ENCODE assay signal across 18 cellular contexts in genomic region chr16:8708546-8708945, GRCh38. TPM values are rescaled to one million over a fixed set of nuclear protein-coding genes. Genes with fewer than 3 reads are reported as not detected.
DNase-seq lines count a peak whose midpoint lies in the region; ATAC-seq lines count a peak whose summit lies in the region.
"Had no signal": no experiment of that assay in that cellular context is flagged by ENCODE, and none has a peak within 500 bp of the region (broad histone marks: within the 10 kb centered on the region; RNA-seq: fewer than 3 reads in every experiment).

No MANE protein-coding gene starts in this region.

- DNase-seq in DMS 273 (lab: John Stamatoyannopoulos, UW; ENCODE audit: unreplicated experiment) (peak; percentile 61), DMS 273 treated with DMSO at 0.1 percent for 48 hours (lab: John Stamatoyannopoulos, UW) (no peak), G401 (ENCODE audit: low spot score) (peak; percentile 89), NCI-H2171 (lab: John Stamatoyannopoulos, UW) (peak; percentile 4), NCI-H345 treated with DMSO at 0.1 percent for 48 hours (lab: John Stamatoyannopoulos, UW; ENCODE audit: unreplicated experiment) (peak; percentile 31), DMS53 treated with DMSO at 0.1 percent for 48 hours (lab: John Stamatoyannopoulos, UW; ENCODE audit: unreplicated experiment) (no peak)
- no peak for DNase-seq in activated T-helper 1 cell treated with anti-CD3 and anti-CD28 coated beads, Interleukin-12 subunit alpha, Interleukin-12 subunit beta, Interleukin-2, Interleukin-4 antibody, amounts not matched to agents 30 ng/mL and 10 ng/mL and 1 ng/mL, durations not matched to agents 14 hours and 24 hours and 36 hours (ENCODE audit: low spot score)
- DNase-seq: AML-193; BE2C; Calu3; CD4-positive, alpha-beta T cell; CD8-positive, alpha-beta memory T cell; COR-L47; DMS79 treated with DMSO at 0.1 percent for 48 hours; GOT3; HFFc6 had no signal

- intact Hi-C loops in activated T-helper 1 cell treated with anti-CD3 and anti-CD28 coated beads, Interleukin-12 subunit alpha, Interleukin-12 subunit beta, Interleukin-2, Interleukin-4 antibody, amounts not matched to agents 30 ng/mL and 10 ng/mL and 1 ng/mL, durations not matched to agents 14 hours and 24 hours and 36 hours (cut with micrococcal nuclease), result no loop called here

- no peaks in the 10 kb centered on the region for H3K9me3 Mint-ChIP-seq in activated T-helper 1 cell treated with anti-CD3 and anti-CD28 coated beads, Interleukin-12 subunit alpha, Interleukin-12 subunit beta, Interleukin-2, Interleukin-4 antibody, amounts not matched to agents 30 ng/mL and 10 ng/mL and 1 ng/mL, durations not matched to agents 14 hours and 24 hours and 36 hours
- H3K9me3 Mint-ChIP-seq: CD4-positive, alpha-beta T cell; CD8-positive, alpha-beta memory T cell; HFFc6 had no signal

- H3K4me3 Mint-ChIP-seq in activated T-helper 1 cell treated with anti-CD3 and anti-CD28 coated beads, Interleukin-12 subunit alpha, Interleukin-12 subunit beta, Interleukin-2, Interleukin-4 antibody, amounts not matched to agents 30 ng/mL and 10 ng/mL and 1 ng/mL, durations not matched to agents 14 hours and 24 hours and 36 hours, result no peak overlapping the region
- H3K4me3 Mint-ChIP-seq: CD14-positive monocyte; CD4-positive, alpha-beta T cell; CD8-positive, alpha-beta memory T cell; HFFc6 had no signal

- no peak for ATAC-seq in HG02571 (IDR thresholded peaks at IDR 0.05; ENCODE audit: unreplicated experiment)

- in situ Hi-C loops in G401 (cut with HindIII; ENCODE audit: low sequenced_read_pairs), result no loop called here

- H3K27me3 Mint-ChIP-seq in activated T-helper 1 cell treated with anti-CD3 and anti-CD28 coated beads, Interleukin-12 subunit alpha, Interleukin-12 subunit beta, Interleukin-2, Interleukin-4 antibody, amounts not matched to agents 30 ng/mL and 10 ng/mL and 1 ng/mL, durations not matched to agents 14 hours and 24 hours and 36 hours (ENCODE audit: insufficient read depth), result peaks cover 5% of the 10 kb centered on the region
- H3K27me3 Mint-ChIP-seq: CD4-positive, alpha-beta T cell; CD8-positive, alpha-beta memory T cell had no signal

- H3K36me3 Mint-ChIP-seq in activated T-helper 1 cell treated with anti-CD3 and anti-CD28 coated beads, Interleukin-12 subunit alpha, Interleukin-12 subunit beta, Interleukin-2, Interleukin-4 antibody, amounts not matched to agents 30 ng/mL and 10 ng/mL and 1 ng/mL, durations not matched to agents 14 hours and 24 hours and 36 hours (ENCODE audit: low read depth), result no peaks in the 10 kb centered on the region

- H3K27ac Mint-ChIP-seq in activated T-helper 1 cell treated with anti-CD3 and anti-CD28 coated beads, Interleukin-12 subunit alpha, Interleukin-12 subunit beta, Interleukin-2, Interleukin-4 antibody, amounts not matched to agents 30 ng/mL and 10 ng/mL and 1 ng/mL, durations not matched to agents 14 hours and 24 hours and 36 hours, result no peak overlapping the region
- H3K27ac Mint-ChIP-seq: CD4-positive, alpha-beta T cell; CD8-positive, alpha-beta memory T cell; HFFc6 had no signal

- no peaks in the 10 kb centered on the region for H3K4me1 Mint-ChIP-seq in activated T-helper 1 cell treated with anti-CD3 and anti-CD28 coated beads, Interleukin-12 subunit alpha, Interleukin-12 subunit beta, Interleukin-2, Interleukin-4 antibody, amounts not matched to agents 30 ng/mL and 10 ng/mL and 1 ng/mL, durations not matched to agents 14 hours and 24 hours and 36 hours (ENCODE audit: low read depth)
- H3K4me1 Mint-ChIP-seq: CD14-positive monocyte had no signal

RNA-seq across cellular contexts. Expression of gene ABAT, which starts 34.1 kb away (rescaled TPM):
- total RNA-seq in G401 (2014; rRNA removed; shearing (Covaris generic)), result 7.2 and 8.0 TPM in 2 replicates
- 7.3 and 7.7 TPM in 2 replicates for total RNA-seq in activated T-helper 1 cell treated with anti-CD3 and anti-CD28 coated beads, Interleukin-12 subunit alpha, Interleukin-12 subunit beta, Interleukin-2, Interleukin-4 antibody, amounts not matched to agents 30 ng/mL and 10 ng/mL and 1 ng/mL, durations not matched to agents 14 hours and 24 hours and 36 hours

Comparison
In these comparisons a context has a peak if more than half of its experiments do, and no peak if none do; other contexts are left out.
1. DNase-seq: peak in DMS 273 (single experiment), G401 (single experiment), NCI-H2171 (single experiment) and NCI-H345 treated with DMSO at 0.1 percent for 48 hours (single experiment); none in DMS 273 treated with DMSO at 0.1 percent for 48 hours (single experiment), DMS53 treated with DMSO at 0.1 percent for 48 hours (single experiment) and activated T-helper 1 cell treated with anti-CD3 and anti-CD28 coated beads, Interleukin-12 subunit alpha, Interleukin-12 subunit beta, Interleukin-2, Interleukin-4 antibody, amounts not matched to agents 30 ng/mL and 10 ng/mL and 1 ng/mL, durations not matched to agents 14 hours and 24 hours and 36 hours (single experiment).